In the genomic region with DNA sequence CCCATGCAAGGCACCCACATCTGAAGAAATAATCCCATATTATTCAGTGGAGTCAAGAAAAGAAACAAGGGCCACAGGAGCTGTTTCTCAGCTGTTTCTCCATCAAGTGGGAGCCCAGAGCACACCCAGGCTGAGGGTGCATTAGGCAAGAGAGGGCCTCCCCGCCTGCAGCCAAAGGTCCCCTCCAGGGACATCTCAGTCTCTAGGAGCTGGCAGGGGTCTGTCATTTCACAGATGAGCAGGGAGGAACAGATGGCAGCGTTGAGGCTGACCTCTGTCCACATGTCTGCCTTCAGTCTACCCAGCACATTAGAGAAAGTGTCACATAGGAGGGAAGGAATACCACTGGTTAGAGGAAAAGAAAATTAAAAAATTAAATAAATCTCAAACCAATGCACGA, we compare ENCODE assay signal across 13 cellular contexts.
DNase-seq lines count a peak whose midpoint lies in the region; ATAC-seq and TF ChIP-seq lines count a peak whose summit lies in the region.
"Had no signal": no experiment of that assay in that cellular context is flagged by ENCODE, and none has a peak within 500 bp of the region (broad histone marks: within the 10 kb centered on the region; RNA-seq: fewer than 3 reads in every experiment).

No MANE protein-coding gene starts in this region.

- intact Hi-C loops in sciatic nerve (cut with DNase I): no loop called here

- no peak overlapping the region for H3K4me3 ChIP-seq in BE2C (ENCODE audit: low read depth, low read length)
- H3K4me3 ChIP-seq: HAP-1 had no signal

- H3K9me3 ChIP-seq in BE2C: no peaks in the 10 kb centered on the region
- H3K9me3 ChIP-seq: HAP-1 had no signal

- TF ChIP-seq CTCF in BE2C (IDR thresholded peaks at IDR 0.05; ENCODE audit: low read depth, low read length): no peak

- no peaks in the 10 kb centered on the region for H3K4me1 ChIP-seq in BE2C
- H3K4me1 ChIP-seq: HAP-1 had no signal

- peak; percentile 32 for DNase-seq in BE2C
- peak; percentile 22 for DNase-seq in NCI-H446 treated with DMSO at 0.1 percent for 48 hours (lab: John Stamatoyannopoulos, UW)
- peak; percentile 14 for DNase-seq in sciatic nerve (ENCODE audit: low spot score)
- DNase-seq in dermis blood vessel endothelial cell: no peak
- DNase-seq: ACHN; C1 segment of cervical spinal cord; Calu3; CD4-positive, alpha-beta T cell; DMS 273 treated with DMSO at 0.1 percent for 48 hours had no signal

- peak overlapping the region; percentile 3 for H3K27ac ChIP-seq in cingulate gyrus (ENCODE audit: low read depth, low read length)

- H3K36me3 ChIP-seq in BE2C: peaks cover 3% of the 10 kb centered on the region; the same call in 1 of the 2 replicates

- no peaks in the 10 kb centered on the region for H3K27me3 ChIP-seq in BE2C

- no peak for ATAC-seq in sciatic nerve
- no peak for ATAC-seq in HG03139 (IDR thresholded peaks at IDR 0.05; ENCODE audit: unreplicated experiment)
- ATAC-seq in HG02884 (IDR thresholded peaks at IDR 0.05; ENCODE audit: unreplicated experiment): no peak
